Comparison of ENCODE assay signal across 7 cellular contexts in genomic region chr10:13717571-13717935, GRCh38.
DNase-seq lines count a peak whose midpoint lies in the region; ATAC-seq and TF ChIP-seq lines count a peak whose summit lies in the region.

No MANE protein-coding gene starts in this region.

- H4K8ac ChIP-seq in IMR-90 (ENCODE audit: low read depth in 2 of 2, low read length in 2 of 2), result peak overlapping the region; percentile 17 to 33; a peak in 1 of 4 replicates

- intact Hi-C loops in IMR-90 (cut with micrococcal nuclease), result loop anchor here (5.0 kb wide), 1 partner anchor 35 kb away; no protein-coding TSS in a partner anchor
- intact Hi-C loops in spleen (cut with DNase I; ENCODE audit: low total_unique reads), result no loop called here
- intact Hi-C loops in OCI-LY7 (cut with micrococcal nuclease; ENCODE audit: unreplicated experiment), result no loop called here

- H3K9me2 ChIP-seq in hepatocyte (replicated peaks; ENCODE audit: insufficient read depth) (no peaks in the 10 kb centered on the region), OCI-LY7 (ENCODE audit: insufficient read depth, low read length) (no peaks in the 10 kb centered on the region)

- CTCF ChIA-PET in IMR-90 (lab: Yijun Ruan, JAX), result interaction anchor here (0.5 kb wide), 1 partner anchor 24 kb away, joined by 3 read pairs; no protein-coding TSS in a partner anchor
- CTCF ChIA-PET in OCI-LY7 (lab: Charles Lee; ENCODE audit: unreplicated experiment), result no interaction called here

- peak overlapping the region; percentile 51; the same call in 1 of the 3 replicates for H2BK15ac ChIP-seq in IMR-90 (ENCODE audit: low read depth, low read length)

- no CpG with 5 or more reads among the region's 8 CpGs for WGBS in IMR-90 (ENCODE audit: extremely low coverage in 2 of 2, insufficient read length in 1 of 2), 2 experiments
- WGBS in hepatocyte (ENCODE audit: low lambda C conversion rate, missing lambda C conversion rate), result 73% methylated on average over 8 of the region's 8 CpGs
- 77 to 86% (median 82%) methylated on average over 8 of the region's 8 CpGs for WGBS in spleen, 5 donors

- POLR2A ChIA-PET in IMR-90 (lab: Charles Lee; ENCODE audit: unreplicated experiment), result interaction anchor here (0.5 to 0.6 kb wide), 2 partner anchors 10 to 114 kb away, joined by 4 to 5 read pairs; no protein-coding TSS in a partner anchor
- POLR2A ChIA-PET in OCI-LY7 (lab: Charles Lee), result no interaction called here

- ATAC-seq in IMR-90 (ENCODE audit: low read depth) (no peak), HG02588 (IDR thresholded peaks at IDR 0.05; ENCODE audit: unreplicated experiment) (no peak)

- no peak overlapping the region for H3K4me3 ChIP-seq in IMR-90 (ENCODE audit: insufficient read depth, low read depth, low read length)
- no peak overlapping the region for H3K4me3 ChIP-seq in hepatocyte
- peak overlapping the region in 4 of 8 donors; percentile 3 to 58 (median 19) for H3K4me3 ChIP-seq in spleen
- no peak overlapping the region for H3K4me3 ChIP-seq in OCI-LY7 (ENCODE audit: low read depth, low read length, poor library complexity, severe bottlenecking)

- no peak for TF ChIP-seq CTCF in IMR-90 (conservative IDR thresholded peaks at IDR 0.05; ENCODE audit: low read depth, low read length)
- no peak for TF ChIP-seq CTCF in hepatocyte (IDR thresholded peaks at IDR 0.05; ENCODE audit: poor library complexity)
- TF ChIP-seq CTCF in spleen (IDR thresholded peaks at IDR 0.05 in 8 of 11, conservative IDR thresholded peaks at IDR 0.05 in 3 of 11), result no peak
- TF ChIP-seq CTCF in OCI-LY7 (conservative IDR thresholded peaks at IDR 0.05; ENCODE audit: low read length), result no peak

- H4K5ac ChIP-seq in IMR-90 (ENCODE audit: low read depth, low read length), result peak overlapping the region; percentile 16; the same call in 1 of the 2 replicates

- H2BK120ac ChIP-seq in IMR-90 (ENCODE audit: low read depth, low read length), result peak overlapping the region; percentile 76

- H3K4me3 Mint-ChIP-seq in activated naive CD8-positive, alpha-beta T cell, result peak overlapping the region; percentile 78

- H3K9me3 Mint-ChIP-seq in activated naive CD8-positive, alpha-beta T cell (ENCODE audit: low read depth), result no peaks in the 10 kb centered on the region

- H3K27me3 ChIP-seq in IMR-90 (ENCODE audit: control insufficient read depth, insufficient read depth, low read length) (no peaks in the 10 kb centered on the region), hepatocyte (no peaks in the 10 kb centered on the region), spleen (replicated peaks in 1 of 7) (no peaks in the 10 kb centered on the region)

- peak overlapping the region; percentile 71 for H2BK5ac ChIP-seq in IMR-90 (ENCODE audit: low read depth, low read length, poor library complexity, severe bottlenecking)

- no peaks in the 10 kb centered on the region for H3K9me3 ChIP-seq in IMR-90 (ENCODE audit: control insufficient read depth, insufficient read depth, low read length)
- no peaks in the 10 kb centered on the region for H3K9me3 ChIP-seq in hepatocyte (ENCODE audit: low read depth)
- H3K9me3 ChIP-seq in spleen, result peaks cover 0 to 3% (median 0%) of the 10 kb centered on the region in 8 donors
- no peaks in the 10 kb centered on the region for H3K9me3 ChIP-seq in OCI-LY7 (ENCODE audit: low read length)

- BruUV-seq in IMR-90 (replicated peaks; lab: Mats Ljungman, UMichigan) (no TSS peak), OCI-LY7 (replicated peaks; lab: Mats Ljungman, UMichigan) (no TSS peak)

- TF ChIP-seq POLR2A in IMR-90 (IDR thresholded peaks at IDR 0.05; ENCODE audit: low read depth, low read length) (no peak), spleen (IDR thresholded peaks at IDR 0.05) (no peak)

- no peak overlapping the region for H3K56ac ChIP-seq in IMR-90 (ENCODE audit: extremely low read depth, insufficient read depth, low read length)

- H3K14ac ChIP-seq in IMR-90 (replicated peaks; ENCODE audit: low read depth, low read length), result 0 out of 2 replicates have a peak overlapping the region, but pooled peaks have one; percentile 47

- no peaks in the 10 kb centered on the region for H3K79me2 ChIP-seq in hepatocyte
- no peaks in the 10 kb centered on the region for H3K79me2 ChIP-seq in OCI-LY7 (ENCODE audit: insufficient read depth, low read depth, low read length)

- H3K4me1 ChIP-seq in IMR-90 (ENCODE audit: control insufficient read depth, insufficient read depth, low read length) (peaks cover 33% of the 10 kb centered on the region), hepatocyte (ENCODE audit: insufficient read depth) (peaks cover 24% of the 10 kb centered on the region), spleen (peaks cover 13 to 34% (median 23%) of the 10 kb centered on the region in 6 donors), OCI-LY7 (ENCODE audit: insufficient read depth, low read length, poor library complexity, severe bottlenecking) (peaks cover 10% of the 10 kb centered on the region)

- no peak overlapping the region for H2AFZ ChIP-seq in IMR-90 (replicated peaks; ENCODE audit: low read length, poor library complexity)
- H2AFZ ChIP-seq in hepatocyte, result peak overlapping the region; percentile 38
- no peak overlapping the region for H2AFZ ChIP-seq in OCI-LY7 (ENCODE audit: low read length)

- H2BK20ac ChIP-seq in IMR-90 (ENCODE audit: low read depth, low read length), result peak overlapping the region; percentile 11; the same call in 1 of the 2 replicates

- peak overlapping the region; percentile 46 for H3K27ac ChIP-seq in IMR-90 (ENCODE audit: insufficient read depth, low read length)
- peak overlapping the region; percentile 73 for H3K27ac ChIP-seq in hepatocyte
- H3K27ac ChIP-seq in spleen, result peak overlapping the region in 7 of 8 donors; percentile 49 to 75 (median 68)
- H3K27ac ChIP-seq in OCI-LY7 (ENCODE audit: low read depth, low read length, poor library complexity, severe bottlenecking), result no peak overlapping the region

- peak overlapping the region; percentile 88 for H3K4me2 ChIP-seq in IMR-90 (ENCODE audit: low read depth, low read length)
- H3K4me2 ChIP-seq in hepatocyte, result peak overlapping the region; percentile 75
- no peak overlapping the region for H3K4me2 ChIP-seq in OCI-LY7 (ENCODE audit: low read length)

- H3K36me3 Mint-ChIP-seq in activated naive CD8-positive, alpha-beta T cell, result peaks cover 4% of the 10 kb centered on the region

- H3K4ac ChIP-seq in IMR-90 (ENCODE audit: low read depth, low read length), result peak overlapping the region; percentile 73; the same call in 1 of the 2 replicates

- H2AK9ac ChIP-seq in IMR-90 (replicated peaks; ENCODE audit: low read depth, low read length, poor library complexity), result no peak overlapping the region

- peak overlapping the region; percentile 56; the same call in 1 of the 2 replicates for H4K91ac ChIP-seq in IMR-90 (ENCODE audit: insufficient read depth, low read depth, low read length)

- peak overlapping the region; percentile 43; the same call in 1 of the 2 replicates for H3K23ac ChIP-seq in IMR-90 (ENCODE audit: low read depth, low read length)

- peaks cover 0 to 20% of the 10 kb centered on the region in 2 experiments; a peak in 2 of 4 replicates for H3K79me1 ChIP-seq in IMR-90 (ENCODE audit: low read depth in 1 of 2, low read length in 2 of 2)

- H3K36me3 ChIP-seq in IMR-90 (ENCODE audit: control insufficient read depth, insufficient read depth, low read length), result no peaks in the 10 kb centered on the region
- no peaks in the 10 kb centered on the region for H3K36me3 ChIP-seq in hepatocyte (replicated peaks; ENCODE audit: insufficient read depth, low read depth)
- no peaks in the 10 kb centered on the region for H3K36me3 ChIP-seq in spleen
- H3K36me3 ChIP-seq in OCI-LY7 (ENCODE audit: insufficient read depth, low read length), result no peaks in the 10 kb centered on the region

- no peak for DNase-seq in IMR-90
- DNase-seq in hepatocyte (ENCODE audit: low spot score), result no peak
- DNase-seq in spleen, result no peak
- DNase-seq in OCI-LY7 (ENCODE audit: low spot score), result no peak
- DNase-seq in epidermal melanocyte (ENCODE audit: insufficient read length, low spot score), result no peak

- dilution Hi-C loops in IMR-90 (cut with HindIII; ENCODE audit: low sequenced_read_pairs, unreplicated experiment), result no loop called here

- peak overlapping the region; percentile 55; the same call in 1 of the 2 replicates for H3K18ac ChIP-seq in IMR-90 (ENCODE audit: low read depth, low read length)

- peaks cover 22% of the 10 kb centered on the region for H3K4me1 Mint-ChIP-seq in activated naive CD8-positive, alpha-beta T cell (ENCODE audit: low read depth)

- no peak for TF ChIP-seq RAD21 in IMR-90 (IDR thresholded peaks at IDR 0.05; ENCODE audit: low read length)

- no peak overlapping the region for H3K9ac ChIP-seq in IMR-90 (ENCODE audit: low read depth, low read length)

- H3K9me1 ChIP-seq in IMR-90 (ENCODE audit: insufficient read depth, low read length), result peaks cover 17% of the 10 kb centered on the region

- H2AK5ac ChIP-seq in IMR-90 (ENCODE audit: low read depth, low read length), result peak overlapping the region; percentile 47; the same call in 1 of the 2 replicates

- H3K27me3 Mint-ChIP-seq in activated naive CD8-positive, alpha-beta T cell, result peaks cover 2% of the 10 kb centered on the region

- H3K27ac Mint-ChIP-seq in activated naive CD8-positive, alpha-beta T cell, result no peak overlapping the region

- in situ Hi-C loops in IMR-90 (cut with MboI; ENCODE audit: low sequenced_read_pairs), result no loop called here

- no peaks in the 10 kb centered on the region for H4K20me1 ChIP-seq in IMR-90 (ENCODE audit: insufficient read depth, low read length)
- no peaks in the 10 kb centered on the region for H4K20me1 ChIP-seq in hepatocyte (ENCODE audit: insufficient read depth, poor library complexity, severe bottlenecking)
- H4K20me1 ChIP-seq in OCI-LY7 (ENCODE audit: insufficient read depth, low read length), result no peaks in the 10 kb centered on the region

TF ChIP-seq in IMR-90, 13 proteins besides CTCF, POLR2A, EP300 and RAD21:
- TF ChIP-seq MAFK (IDR thresholded peaks at IDR 0.05; ENCODE audit: low read depth, low read length), result no peak
- no peak for TF ChIP-seq ELK1 (IDR thresholded peaks at IDR 0.05; ENCODE audit: borderline replicate concordance, low read depth, low read length)
- TF ChIP-seq BHLHE40 (IDR thresholded peaks at IDR 0.05; ENCODE audit: low read depth, low read length), result no peak
- TF ChIP-seq NFE2L2 (IDR thresholded peaks at IDR 0.05; ENCODE audit: low read depth, low read length), result no peak
- no peak for TF ChIP-seq RFX5 (IDR thresholded peaks at IDR 0.05; ENCODE audit: low read depth, low read length)
- TF ChIP-seq RCOR1 (IDR thresholded peaks at IDR 0.05; ENCODE audit: insufficient replicate concordance, low read length), result no peak
